In the genomic region with DNA sequence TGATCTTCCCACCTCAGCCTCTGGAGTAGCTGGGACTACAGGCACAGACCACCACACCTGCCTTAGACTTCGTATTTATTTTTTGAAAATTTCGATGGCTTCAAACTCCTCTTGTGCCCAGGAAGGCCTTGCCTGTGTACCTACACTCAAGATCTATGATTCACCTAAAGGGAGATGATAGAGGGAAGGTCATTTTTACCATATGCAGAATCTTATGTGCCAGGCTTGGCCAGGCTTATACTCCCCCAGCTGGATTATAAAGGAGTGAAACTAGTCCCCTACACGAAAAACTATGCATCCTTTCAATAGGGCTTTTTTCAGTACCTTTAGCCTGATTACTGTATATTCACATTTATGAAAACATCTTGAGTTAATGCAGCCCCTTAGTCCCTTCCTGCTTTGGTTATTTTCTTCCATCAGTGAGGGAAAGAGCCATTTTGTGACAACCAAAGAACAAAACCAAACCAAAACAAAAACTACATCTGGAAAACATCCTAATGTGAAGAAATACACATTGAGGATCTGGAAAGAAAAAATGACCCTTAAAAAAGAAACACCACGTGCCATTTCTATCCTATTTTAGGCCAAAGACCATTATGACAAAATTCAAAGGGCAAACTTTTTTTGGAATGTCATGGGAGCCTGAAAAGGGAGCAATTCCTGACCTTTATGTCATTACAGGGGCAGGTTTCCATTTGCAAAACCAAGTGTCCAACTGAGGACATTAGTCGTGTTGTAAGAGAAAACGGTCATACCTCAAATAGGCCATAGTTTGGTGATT, we compare ENCODE assay signal across 17 cellular contexts. TPM values are rescaled to one million over a fixed set of nuclear protein-coding genes. Genes with fewer than 3 reads are reported as not detected.
DNase-seq lines count a peak whose midpoint lies in the region; ATAC-seq and TF ChIP-seq lines count a peak whose summit lies in the region.
"Had no signal": no experiment of that assay in that cellular context is flagged by ENCODE, and none has a peak within 500 bp of the region (broad histone marks: within the 10 kb centered on the region; RNA-seq: fewer than 3 reads in every experiment).

No MANE protein-coding gene starts in this region.

- peak overlapping the region; percentile 33 to 77 (median 61) for H3K4me3 Mint-ChIP-seq in naive thymus-derived CD8-positive, alpha-beta T cell
- H3K4me3 Mint-ChIP-seq: mesothelial cell of epicardium had no signal

- H3K27ac Mint-ChIP-seq in activated naive CD4-positive, alpha-beta T cell treated with anti-CD3 and anti-CD28 coated beads, Interleukin-2, amount 50 U/mL, for 72 hours, result peak overlapping the region; percentile 90 to 96
- H3K27ac Mint-ChIP-seq in naive thymus-derived CD8-positive, alpha-beta T cell, result peak overlapping the region; percentile 86 to 99 (median 96)
- H3K27ac Mint-ChIP-seq: mesothelial cell of epicardium had no signal

- intact Hi-C loops in left ventricle myocardium inferior (cut with micrococcal nuclease) (no loop called here), Right ventricle myocardium superior (cut with DNase I) (no loop called here)

- DNase-seq in left ventricle myocardium inferior, result no peak
- no peak for DNase-seq in Right ventricle myocardium superior
- DNase-seq in activated naive CD4-positive, alpha-beta T cell treated with anti-CD3 and anti-CD28 coated beads, Interleukin-2, amount 50 U/mL, for 72 hours (ENCODE audit: low spot score in 2 of 2), result no peak
- DNase-seq in naive thymus-derived CD8-positive, alpha-beta T cell, result no peak
- DNase-seq in mucosa of gallbladder (ENCODE audit: low spot score), result no peak
- no peak for DNase-seq in NCI-H187 treated with DMSO at 0.1 percent for 48 hours (lab: John Stamatoyannopoulos, UW)
- DNase-seq: DMS79; dorsolateral prefrontal cortex; NCI-H2029; NCI-H526 treated with DMSO at 0.1 percent for 48 hours; posterior cingulate gyrus; stimulated activated CD4-positive, alpha-beta T cell treated with anti-CD3 and anti-CD28 coated beads, Interleukin-15, amount 100 ng/mL, for 24 hours; T-helper 9 cell; transverse colon had no signal

- TF ChIP-seq CTCF in left ventricle myocardium inferior (IDR thresholded peaks at IDR 0.05; ENCODE audit: borderline replicate concordance), result no peak

- no peaks in the 10 kb centered on the region for H3K36me3 ChIP-seq in left ventricle myocardium inferior
- H3K36me3 ChIP-seq: transverse colon had no signal

- H3K9me3 ChIP-seq in left ventricle myocardium inferior (replicated peaks), result peaks cover 16% of the 10 kb centered on the region
- H3K9me3 ChIP-seq: transverse colon had no signal

- H3K27ac ChIP-seq in left ventricle myocardium inferior (replicated peaks), result peak overlapping the region; percentile 64

- H3K36me3 Mint-ChIP-seq in activated naive CD4-positive, alpha-beta T cell treated with anti-CD3 and anti-CD28 coated beads, Interleukin-2, amount 50 U/mL, for 72 hours, result peaks cover 6 to 64% of the 10 kb centered on the region in 2 donors
- H3K36me3 Mint-ChIP-seq in naive thymus-derived CD8-positive, alpha-beta T cell, result peaks cover 16 to 96% (median 53%) of the 10 kb centered on the region in 3 donors
- H3K36me3 Mint-ChIP-seq: mesothelial cell of epicardium had no signal

- POLR2A ChIA-PET in naive thymus-derived CD8-positive, alpha-beta T cell (lab: Charles Lee), result interaction anchor here (0.7 to 4.7 kb wide), 8 partner anchors 10 to 91 kb away, joined by 3 to 62 read pairs (median 10); a partner anchor contains a TSS

- no peaks in the 10 kb centered on the region for H3K9me3 Mint-ChIP-seq in activated naive CD4-positive, alpha-beta T cell treated with anti-CD3 and anti-CD28 coated beads, Interleukin-2, amount 50 U/mL, for 72 hours
- peaks cover 0 to 6% (median 0%) of the 10 kb centered on the region in 9 donors for H3K9me3 Mint-ChIP-seq in naive thymus-derived CD8-positive, alpha-beta T cell

- H3K4me1 Mint-ChIP-seq in naive thymus-derived CD8-positive, alpha-beta T cell, result peaks cover 54 to 100% (median 96%) of the 10 kb centered on the region in 4 donors

- H3K27me3 Mint-ChIP-seq in naive thymus-derived CD8-positive, alpha-beta T cell, result no peaks in the 10 kb centered on the region

- no peak overlapping the region for H3K4me3 ChIP-seq in left ventricle myocardium inferior
- H3K4me3 ChIP-seq: transverse colon had no signal

- no peak for ATAC-seq in Right ventricle myocardium superior (ENCODE audit: poor library complexity)
- ATAC-seq in activated naive CD4-positive, alpha-beta T cell treated with anti-CD3 and anti-CD28 coated beads, Interleukin-2, amount 50 U/mL, for 72 hours, result peak in 1 of 2 donors; percentile 32
- peak in 1 of 2 donors; percentile 8 for ATAC-seq in naive thymus-derived CD8-positive, alpha-beta T cell
- ATAC-seq in GM19397 (IDR thresholded peaks at IDR 0.05; ENCODE audit: unreplicated experiment), result no peak
- no peak for ATAC-seq in HG03460 (IDR thresholded peaks at IDR 0.05; ENCODE audit: unreplicated experiment)

- H3K4me1 ChIP-seq in left ventricle myocardium inferior, result no peaks in the 10 kb centered on the region
- H3K4me1 ChIP-seq: transverse colon had no signal

- H3K27me3 ChIP-seq in left ventricle myocardium inferior (ENCODE audit: low read depth), result no peaks in the 10 kb centered on the region
- H3K27me3 ChIP-seq: transverse colon had no signal

RNA-seq across cellular contexts. Expression of a gene that starts 34.7 kb away (rescaled TPM):
- total RNA-seq in left ventricle myocardium inferior (3.1 TPM), Right ventricle myocardium superior (3.1 TPM), mucosa of gallbladder (3.2 TPM)
- total RNA-seq in activated naive CD4-positive, alpha-beta T cell treated with anti-CD3 and anti-CD28 coated beads, Interleukin-2, amount 50 U/mL, for 72 hours, result 100 to 1,000 TPM in 1 of 2 donors, 10 to 100 TPM in 1; 63.9 to 126 TPM
- 100 to 1,000 TPM; 511 to 531 TPM for total RNA-seq in naive thymus-derived CD8-positive, alpha-beta T cell
- 100 to 1,000 TPM; 413 to 542 (median 468) TPM for polyA plus RNA-seq in naive thymus-derived CD8-positive, alpha-beta T cell

Comparison
In these comparisons a context has a peak if more than half of its experiments do, and no peak if none do; other contexts are left out.
1. RNA of a gene that starts 34.7 kb away (total RNA-seq): 511 to 531 TPM in naive thymus-derived CD8-positive, alpha-beta T cell and 63.9 to 126 TPM in activated naive CD4-positive, alpha-beta T cell treated with anti-CD3 and anti-CD28 coated beads, Interleukin-2, amount 50 U/mL, for 72 hours; 3.2 TPM in mucosa of gallbladder (single experiment), 3.1 TPM in Right ventricle myocardium superior (single experiment) and 3.1 TPM in left ventricle myocardium inferior (single experiment); every median in the first group is over 10 times any median in the second.